17 cellular contexts compared by ENCODE assay signal in genomic region chr6:157224178-157224956, GRCh38.
A peak's percentile ranks its signal among the peaks of the same experiment; 100 is the strongest.
DNase-seq lines count a peak whose midpoint lies in the region; ATAC-seq and TF ChIP-seq lines count a peak whose summit lies in the region.
"Had no signal": no experiment of that assay in that cellular context is flagged by ENCODE, and none has a peak within 500 bp of the region (broad histone marks: within the 10 kb centered on the region; RNA-seq: fewer than 3 reads in every experiment).

No MANE protein-coding gene starts in this region.

- TF ChIP-seq EP300 in SK-N-SH (IDR thresholded peaks at IDR 0.05; ENCODE audit: borderline replicate concordance in 1 of 2, low read depth in 1 of 2, low read length in 1 of 2), result no peak

- WGBS in SK-N-SH (ENCODE audit: low lambda C conversion rate), result 91% methylated on average over 28 of the region's 33 CpGs

- no peak for TF ChIP-seq POLR2A in NB4 (IDR thresholded peaks at IDR 0.05; ENCODE audit: extremely low read depth, insufficient read length)

- peaks cover 37% of the 10 kb centered on the region for H3K4me1 Mint-ChIP-seq in memory B cell

- peak; percentile 46 for ATAC-seq in memory B cell (ENCODE audit: low read depth)
- ATAC-seq in omental fat pad (ENCODE audit: low FRiP score), result no peak
- ATAC-seq: sciatic nerve had no signal

- H3K27ac Mint-ChIP-seq in memory B cell, result no peak overlapping the region

- H3K4me3 ChIP-seq in left ventricle myocardium inferior (no peak overlapping the region), NB4 (ENCODE audit: low read depth, low read length) (no peak overlapping the region), SK-N-SH (ENCODE audit: low read depth in 2 of 2, low read length in 1 of 2) (no peak overlapping the region)
- H3K4me3 ChIP-seq: thyroid gland had no signal

- intact Hi-C loops in left ventricle myocardium inferior (cut with micrococcal nuclease) (loop anchor here (10.0 kb wide), 1 partner anchor 50 kb away; no protein-coding TSS in a partner anchor), cardiac septum (cut with DNase I) (no loop called here)

- H3K4me3 Mint-ChIP-seq in memory B cell, result peak overlapping the region; percentile 87
- H3K4me3 Mint-ChIP-seq: immature natural killer cell had no signal

- TF ChIP-seq CTCF in left ventricle myocardium inferior (IDR thresholded peaks at IDR 0.05; ENCODE audit: borderline replicate concordance) (no peak), NB4 (IDR thresholded peaks at IDR 0.05; ENCODE audit: low read depth, low read length) (no peak), omental fat pad (IDR thresholded peaks at IDR 0.05) (no peak), SK-N-SH (IDR thresholded peaks at IDR 0.05) (no peak)

- DNase-seq in left ventricle myocardium inferior (no peak), cardiac septum (ENCODE audit: low spot score) (no peak), NB4 (ENCODE audit: low read depth) (peak; percentile 66), memory B cell (ENCODE audit: low spot score in 2 of 2) (peak in 1 of 2 donors; percentile 49), omental fat pad (ENCODE audit: low spot score) (no peak), putamen (ENCODE audit: low spot score) (no peak), SK-N-SH (no peak), UCSD-AML1 (lab: John Stamatoyannopoulos, UW; ENCODE audit: unreplicated experiment) (no peak)
- DNase-seq: ACHN; activated effector memory CD4-positive, alpha-beta T cell treated with anti-CD3 and anti-CD28 coated beads, Interleukin-2, amount 50 U/mL, for 16 hours; anterior cingulate cortex; immature natural killer cell; Kasumi-1; mesendoderm; NCI-H1436 treated with DMSO at 0.1 percent for 48 hours; thyroid gland had no signal

- peaks cover 36% of the 10 kb centered on the region for H3K4me1 ChIP-seq in left ventricle myocardium inferior
- H3K4me1 ChIP-seq in SK-N-SH (ENCODE audit: control insufficient read depth in 1 of 2, insufficient read depth in 2 of 2, low read depth in 1 of 2, low read length in 1 of 2), result peaks cover 0 to 22% of the 10 kb centered on the region in 2 experiments; a peak in 1 of 4 replicates

- H3K79me2 ChIP-seq in SK-N-SH (ENCODE audit: insufficient read depth), result no peaks in the 10 kb centered on the region

- H3K27me3 Mint-ChIP-seq in memory B cell, result peaks cover 5% of the 10 kb centered on the region

- no peak for TF ChIP-seq RAD21 in SK-N-SH (IDR thresholded peaks at IDR 0.05; ENCODE audit: low read length)

- H3K4me2 ChIP-seq in SK-N-SH, result no peak overlapping the region

- H2AFZ ChIP-seq in SK-N-SH (ENCODE audit: low read depth), result no peak overlapping the region

- H3K36me3 ChIP-seq in left ventricle myocardium inferior (no peaks in the 10 kb centered on the region), SK-N-SH (replicated peaks in 1 of 2; ENCODE audit: control insufficient read depth in 1 of 2, insufficient read depth in 2 of 2, low read length in 1 of 2) (no peaks in the 10 kb centered on the region)
- H3K36me3 ChIP-seq: thyroid gland had no signal

- no peaks in the 10 kb centered on the region for H3K36me3 Mint-ChIP-seq in memory B cell
- H3K36me3 Mint-ChIP-seq: immature natural killer cell had no signal

- H3K9me3 ChIP-seq in left ventricle myocardium inferior (replicated peaks) (no peaks in the 10 kb centered on the region), SK-N-SH (no peaks in the 10 kb centered on the region)
- H3K9me3 ChIP-seq: thyroid gland had no signal

- peaks cover 7% of the 10 kb centered on the region for H3F3A ChIP-seq in SK-N-SH (replicated peaks; ENCODE audit: insufficient read depth)

- no peaks in the 10 kb centered on the region for H3K9me2 ChIP-seq in SK-N-SH

- H3K9me3 Mint-ChIP-seq in memory B cell, result no peaks in the 10 kb centered on the region

- H4K20me1 ChIP-seq in SK-N-SH (ENCODE audit: insufficient read depth), result no peaks in the 10 kb centered on the region

- POLR2A ChIA-PET in SK-N-SH (lab: Yijun Ruan, JAX), result no interaction called here

- H3K27me3 ChIP-seq in left ventricle myocardium inferior (ENCODE audit: low read depth), result no peaks in the 10 kb centered on the region
- H3K27me3 ChIP-seq in SK-N-SH (ENCODE audit: insufficient read depth), result no peaks in the 10 kb centered on the region
- H3K27me3 ChIP-seq: thyroid gland had no signal

- H3K27ac ChIP-seq in left ventricle myocardium inferior (replicated peaks) (peak overlapping the region; percentile 79), SK-N-SH (ENCODE audit: low read depth in 2 of 2, low read length in 1 of 2) (no peak overlapping the region)

- CTCF ChIA-PET in SK-N-SH (lab: Yijun Ruan, JAX), result interaction anchor here (1.7 kb wide), 1 partner anchor 50 kb away, joined by 11 read pairs; no protein-coding TSS in a partner anchor

- H3K9ac ChIP-seq in SK-N-SH, result no peak overlapping the region

TF ChIP-seq in SK-N-SH, 30 proteins besides CTCF, POLR2A, EP300 and RAD21:
- TF ChIP-seq TAF1 (IDR thresholded peaks at IDR 0.05; ENCODE audit: borderline replicate concordance, low read depth, low read length) (no peak), USF2 (IDR thresholded peaks at IDR 0.05; ENCODE audit: borderline replicate concordance, low read depth, low read length) (no peak), EZH2phosphoT487 (IDR thresholded peaks at IDR 0.05; ENCODE audit: borderline replicate concordance, low read depth) (no peak), MAX (IDR thresholded peaks at IDR 0.05; ENCODE audit: low read depth) (no peak), MXI1 (IDR thresholded peaks at IDR 0.05; ENCODE audit: low read depth, low read length) (no peak), SMC3 (IDR thresholded peaks at IDR 0.05; ENCODE audit: low read depth, low read length) (no peak), PBX3 (IDR thresholded peaks at IDR 0.05) (no peak), MEF2A (IDR thresholded peaks at IDR 0.05; ENCODE audit: borderline replicate concordance, low read depth) (no peak), YY1 (IDR thresholded peaks at IDR 0.05; ENCODE audit: low read depth) (no peak), RXRA (IDR thresholded peaks at IDR 0.05; ENCODE audit: borderline replicate concordance, low read depth) (no peak), REST (IDR thresholded peaks at IDR 0.05; ENCODE audit: low read depth, low read length) (no peak)
